In genomic region chr6:164991573-164991972, GRCh38 we compare ENCODE assay signal across 15 cellular contexts.
DNase-seq lines count a peak whose midpoint lies in the region; TF ChIP-seq lines count a peak whose summit lies in the region.
"Had no signal": no experiment of that assay in that cellular context is flagged by ENCODE, and none has a peak within 500 bp of the region (broad histone marks: within the 10 kb centered on the region; RNA-seq: fewer than 3 reads in every experiment).

No MANE protein-coding gene starts in this region.

- H2AFZ ChIP-seq in GM23248, result 0 out of 2 replicates have a peak overlapping the region, but pooled peaks have one; percentile 6
- peak overlapping the region; percentile 51 for H2AFZ ChIP-seq in neuronal stem cell (ENCODE audit: low read length)

- no peaks in the 10 kb centered on the region for H3K27me3 ChIP-seq in GM23248 (replicated peaks; ENCODE audit: insufficient read depth)
- no peaks in the 10 kb centered on the region for H3K27me3 ChIP-seq in neuronal stem cell (ENCODE audit: control insufficient read depth in 3 of 3, insufficient read depth in 3 of 3, low read depth in 1 of 3, low read length in 3 of 3)
- H3K27me3 ChIP-seq in testis, result no peaks in the 10 kb centered on the region
- H3K27me3 ChIP-seq in stomach, result no peaks in the 10 kb centered on the region
- peaks cover 6% of the 10 kb centered on the region for H3K27me3 ChIP-seq in A673 (replicated peaks; ENCODE audit: insufficient read depth, low read depth, low read length, poor library complexity)
- H3K27me3 ChIP-seq: BLaER1 treated with 17β-estradiol and CSF1 and Interleukin-3, amounts not matched to agents 10 nM and 100 nM had no signal

- H3K27ac ChIP-seq in GM23248, result no peak overlapping the region
- no peak overlapping the region for H3K27ac ChIP-seq in neuronal stem cell (replicated peaks; ENCODE audit: low read length)
- H3K27ac ChIP-seq in testis, result no peak overlapping the region
- H3K27ac ChIP-seq in stomach, result no peak overlapping the region
- no peak overlapping the region for H3K27ac ChIP-seq in A673 (ENCODE audit: low read depth, low read length, poor library complexity, severe bottlenecking)
- H3K27ac ChIP-seq: BLaER1 treated with 17β-estradiol and CSF1 and Interleukin-3, amounts not matched to agents 10 nM and 100 nM; C4-2B had no signal

- H2BK5ac ChIP-seq in neuronal stem cell (ENCODE audit: low read length), result no peak overlapping the region

- H2BK120ac ChIP-seq in neuronal stem cell (ENCODE audit: low read depth, low read length), result no peak overlapping the region

- no peak overlapping the region for H3K23ac ChIP-seq in neuronal stem cell (ENCODE audit: low read depth, low read length, poor library complexity)

- H4K91ac ChIP-seq in neuronal stem cell (ENCODE audit: low read depth, low read length, poor library complexity), result no peak overlapping the region

- no peak overlapping the region for H2BK12ac ChIP-seq in neuronal stem cell (ENCODE audit: low read length)

- no peak for DNase-seq in GM23248
- peak; percentile 57 for DNase-seq in islet precursor cell
- no peak for DNase-seq in neuronal stem cell (ENCODE audit: low spot score)
- no peak for DNase-seq in testis
- DNase-seq in stomach, result no peak
- no peak for DNase-seq in A673 (ENCODE audit: low spot score)
- no peak for DNase-seq in activated naive CD4-positive, alpha-beta T cell (lab: John Stamatoyannopoulos, UW)
- DNase-seq: 8988T; AML-193; CD4-positive, alpha-beta T cell; CD8-positive, alpha-beta T cell; DMS79 treated with DMSO at 0.1 percent for 48 hours; GF-D8 had no signal

- H3K9me2 ChIP-seq in GM23248 (ENCODE audit: insufficient read depth), result no peaks in the 10 kb centered on the region

- no peak overlapping the region for H2AK5ac ChIP-seq in neuronal stem cell (ENCODE audit: low read depth, low read length)

- no peak overlapping the region for H2BK15ac ChIP-seq in neuronal stem cell (ENCODE audit: low read length)

- H4K20me1 ChIP-seq in GM23248 (ENCODE audit: insufficient read depth), result no peaks in the 10 kb centered on the region
- H4K20me1 ChIP-seq: BLaER1 treated with 17β-estradiol and CSF1 and Interleukin-3, amounts not matched to agents 10 nM and 100 nM had no signal

- H3K9ac ChIP-seq in GM23248, result no peak overlapping the region
- H3K9ac ChIP-seq in neuronal stem cell (ENCODE audit: low read depth, low read length, poor library complexity), result no peak overlapping the region
- H3K9ac ChIP-seq: BLaER1 treated with 17β-estradiol and CSF1 and Interleukin-3, amounts not matched to agents 10 nM and 100 nM had no signal

- H3K14ac ChIP-seq in neuronal stem cell (ENCODE audit: low read length), result no peak overlapping the region

- no peak overlapping the region for H4K8ac ChIP-seq in neuronal stem cell (ENCODE audit: low read depth, low read length)

- TF ChIP-seq POLR2A in testis (IDR thresholded peaks at IDR 0.05) (no peak), stomach (IDR thresholded peaks at IDR 0.05) (no peak)

- H3K79me1 ChIP-seq in neuronal stem cell (ENCODE audit: low read depth, low read length), result no peaks in the 10 kb centered on the region

- H3K79me2 ChIP-seq in GM23248 (ENCODE audit: insufficient read depth), result no peaks in the 10 kb centered on the region

- WGBS in GM23248 (ENCODE audit: low coverage in 1 of 2, low lambda C conversion rate in 2 of 2, missing lambda C conversion rate in 2 of 2), 2 experiments, result 51 to 54% methylated on average over 2 of the region's 2 CpGs
- WGBS in neuronal stem cell (ENCODE audit: extremely low coverage in 2 of 2, insufficient read length in 2 of 2, insufficient replicate concordance in 1 of 2), 2 donors, result no CpG with 5 or more reads among the region's 2 CpGs
- 88 to 93% methylated on average over 2 of the region's 2 CpGs for WGBS in testis, 2 donors
- 54 to 84% (median 80%) methylated on average over 2 of the region's 2 CpGs for WGBS in stomach, 5 donors

- H3K4ac ChIP-seq in neuronal stem cell (ENCODE audit: low read length), result no peak overlapping the region

- TF ChIP-seq CTCF in testis (IDR thresholded peaks at IDR 0.05) (no peak), stomach (IDR thresholded peaks at IDR 0.05) (no peak), A673 (conservative IDR thresholded peaks at IDR 0.05; ENCODE audit: low read depth, low read length) (no peak)

- CTCF ChIA-PET in A673 (lab: Charles Lee), result no interaction called here

- H3K9me3 ChIP-seq in GM23248 (ENCODE audit: low read depth) (no peaks in the 10 kb centered on the region), neuronal stem cell (replicated peaks in 1 of 2; ENCODE audit: control insufficient read depth in 2 of 2, insufficient read depth in 1 of 2, low read depth in 1 of 2, low read length in 2 of 2) (no peaks in the 10 kb centered on the region), testis (no peaks in the 10 kb centered on the region), stomach (peaks cover 0 to 4% (median 2%) of the 10 kb centered on the region in 4 donors), A673 (ENCODE audit: low read depth, low read length, poor library complexity, severe bottlenecking) (no peaks in the 10 kb centered on the region)
- H3K9me3 ChIP-seq: BLaER1 treated with 17β-estradiol and CSF1 and Interleukin-3, amounts not matched to agents 10 nM and 100 nM had no signal

- in situ Hi-C loops in GM23248 (cut with MboI), result no loop called here

- no peak for TF ChIP-seq EP300 in stomach (IDR thresholded peaks at IDR 0.05)

- no peaks in the 10 kb centered on the region for H3K36me3 ChIP-seq in GM23248 (ENCODE audit: low read depth)
- no peaks in the 10 kb centered on the region for H3K36me3 ChIP-seq in neuronal stem cell (replicated peaks in 1 of 2; ENCODE audit: control insufficient read depth in 2 of 2, insufficient read depth in 2 of 2, low read length in 2 of 2)
- no peaks in the 10 kb centered on the region for H3K36me3 ChIP-seq in testis (ENCODE audit: low read depth, missing control alignments)
- H3K36me3 ChIP-seq in stomach, result no peaks in the 10 kb centered on the region
- no peaks in the 10 kb centered on the region for H3K36me3 ChIP-seq in A673 (ENCODE audit: insufficient read depth, low read length, poor library complexity, severe bottlenecking)
- H3K36me3 ChIP-seq: BLaER1 treated with 17β-estradiol and CSF1 and Interleukin-3, amounts not matched to agents 10 nM and 100 nM had no signal

- intact Hi-C loops in testis (cut with DNase I; ENCODE audit: low total_unique reads), result no loop called here
- intact Hi-C loops in stomach (cut with DNase I; ENCODE audit: low total_unique reads), result no loop called here
- intact Hi-C loops in A673 (cut with micrococcal nuclease; ENCODE audit: unreplicated experiment), result no loop called here

- H3F3A ChIP-seq in GM23248 (ENCODE audit: insufficient read depth), result no peaks in the 10 kb centered on the region

- H3K4me1 ChIP-seq in GM23248 (ENCODE audit: insufficient read depth) (0 out of 2 replicates have a peak, but pooled peaks cover 5% of the 10 kb centered on the region), neuronal stem cell (ENCODE audit: control insufficient read depth in 2 of 2, insufficient read depth in 1 of 2, low read depth in 1 of 2, low read length in 2 of 2) (no peaks in the 10 kb centered on the region), testis (no peaks in the 10 kb centered on the region), stomach (no peaks in the 10 kb centered on the region), A673 (ENCODE audit: insufficient read depth, low read length, poor library complexity, severe bottlenecking) (no peaks in the 10 kb centered on the region)
- H3K4me1 ChIP-seq: BLaER1 treated with 17β-estradiol and CSF1 and Interleukin-3, amounts not matched to agents 10 nM and 100 nM had no signal

- no peak overlapping the region for H3K4me3 ChIP-seq in GM23248
- H3K4me3 ChIP-seq in neuronal stem cell (ENCODE audit: low read length in 2 of 2), result no peak overlapping the region
- no peak overlapping the region for H3K4me3 ChIP-seq in testis
- no peak overlapping the region for H3K4me3 ChIP-seq in stomach
- H3K4me3 ChIP-seq in A673 (ENCODE audit: low read depth, low read length, poor library complexity, severe bottlenecking), result no peak overlapping the region
- H3K4me3 ChIP-seq: BLaER1 treated with 17β-estradiol and CSF1 and Interleukin-3, amounts not matched to agents 10 nM and 100 nM had no signal

- no peak overlapping the region for H3K18ac ChIP-seq in neuronal stem cell (ENCODE audit: low read length)

- no TSS peak for BruUV-seq in A673 (replicated peaks; lab: Mats Ljungman, UMichigan)

- H3K4me2 ChIP-seq in GM23248 (ENCODE audit: unreplicated experiment) (no peak overlapping the region), neuronal stem cell (ENCODE audit: insufficient read depth, low read length, poor library complexity, severe bottlenecking) (no peak overlapping the region)
- H3K4me2 ChIP-seq: BLaER1 treated with 17β-estradiol and CSF1 and Interleukin-3, amounts not matched to agents 10 nM and 100 nM had no signal

- POLR2A ChIA-PET in A673 (lab: Charles Lee; ENCODE audit: low non-redundant PET), result no interaction called here
